ENCODE assay signal across 15 cellular contexts in the genomic region with DNA sequence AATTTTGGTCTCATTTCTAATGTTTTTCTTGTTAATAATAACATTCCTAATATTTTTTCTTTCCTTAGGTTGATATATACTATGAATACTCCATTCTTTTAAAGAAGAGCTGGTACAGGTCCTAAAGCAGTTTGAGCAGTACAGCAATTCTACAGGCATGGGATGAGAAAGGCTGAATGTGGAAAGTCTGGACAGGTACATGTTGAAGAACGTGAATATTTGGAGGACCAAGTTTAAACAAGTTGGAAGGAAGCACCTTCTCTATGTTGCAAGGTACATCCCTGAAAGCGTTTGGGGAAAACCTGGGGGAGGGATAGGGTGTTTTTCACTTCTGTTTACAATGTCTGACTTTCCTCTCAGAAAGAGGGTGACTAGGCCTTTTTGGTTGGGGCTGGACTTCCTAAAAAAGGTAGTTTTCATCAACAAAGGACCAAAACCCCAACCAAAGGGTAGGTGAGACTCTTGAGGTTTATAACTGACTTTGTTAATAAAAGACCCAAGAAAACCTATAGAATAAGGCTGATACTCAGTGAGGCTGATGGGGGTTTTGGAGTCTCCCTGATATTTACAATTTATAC.
"Had no signal": no experiment of that assay in that cellular context is flagged by ENCODE, and none has a peak within 500 bp of the region (broad histone marks: within the 10 kb centered on the region; RNA-seq: fewer than 3 reads in every experiment).

No MANE protein-coding gene starts in this region.

- H3K4me1 Mint-ChIP-seq: natural killer cell; stimulated activated naive B cell treated with anti-CD40 and anti-IgM and Interleukin-4, amounts not matched to agents 10 μg/mL and 1 μg/mL and 100 μg/mL, for 72 hours had no signal

- ATAC-seq: effector memory CD8-positive, alpha-beta T cell; left lobe of liver; natural killer cell; pancreas had no signal

- H3K36me3 ChIP-seq: pancreas, sigmoid colon, spleen, tibial artery had no signal

- H3K4me3 ChIP-seq: lung, pancreas, sigmoid colon, spleen, tibial artery had no signal

- H3K36me3 Mint-ChIP-seq: activated naive CD4-positive, alpha-beta T cell treated with anti-CD3 and anti-CD28 coated beads, Interleukin-2, amount 50 U/mL, for 72 hours; natural killer cell had no signal

- H3K27me3 ChIP-seq: pancreas, sigmoid colon, spleen, tibial artery had no signal

- H3K9me3 ChIP-seq: pancreas, sigmoid colon, spleen, tibial artery had no signal

- H3K4me3 Mint-ChIP-seq: effector memory CD8-positive, alpha-beta T cell; natural killer cell; stimulated activated naive B cell treated with anti-CD40 and anti-IgM and Interleukin-4, amounts not matched to agents 10 μg/mL and 1 μg/mL and 100 μg/mL, for 72 hours; T-helper 1 cell treated with Interleukin-12 subunit alpha and Interleukin-12 subunit beta and Interleukin-4 antibody, amounts not matched to agents 30 μg/mL and 1 μg/mL, for 36 hours had no signal

- DNase-seq: activated CD4-positive, alpha-beta T cell treated with anti-CD3 and anti-CD28 coated beads, Interleukin-2, amount 50 U/mL, for 1 hour; amygdala; effector memory CD8-positive, alpha-beta T cell; kidney; natural killer cell; pancreas; sigmoid colon; spleen; stimulated activated naive B cell treated with anti-CD40 and anti-IgM and Interleukin-4, amounts not matched to agents 10 μg/mL and 1 μg/mL and 100 μg/mL, for 72 hours; substantia nigra; tibial artery had no signal

- H3K9me3 Mint-ChIP-seq: effector memory CD8-positive, alpha-beta T cell had no signal

- H3K27ac Mint-ChIP-seq: effector memory CD8-positive, alpha-beta T cell; natural killer cell; stimulated activated naive B cell treated with anti-CD40 and anti-IgM and Interleukin-4, amounts not matched to agents 10 μg/mL and 1 μg/mL and 100 μg/mL, for 72 hours; T-helper 1 cell treated with Interleukin-12 subunit alpha and Interleukin-12 subunit beta and Interleukin-4 antibody, amounts not matched to agents 30 μg/mL and 1 μg/mL, for 36 hours had no signal

- H3K27ac ChIP-seq: pancreas, sigmoid colon, spleen, tibial artery had no signal

- H3K4me1 ChIP-seq: pancreas, sigmoid colon, spleen had no signal
